Comparison of ENCODE assay signal across 21 cellular contexts in genomic region chr2:69677914-69678313, GRCh38.
"Had no signal": no experiment of that assay in that cellular context is flagged by ENCODE, and none has a peak within 500 bp of the region (broad histone marks: within the 10 kb centered on the region; RNA-seq: fewer than 3 reads in every experiment).

No MANE protein-coding gene starts in this region.

- H3K27ac ChIP-seq: heart left ventricle, left ventricle myocardium inferior, spleen, upper lobe of right lung had no signal

- H3K36me3 ChIP-seq: heart left ventricle, left ventricle myocardium inferior, spleen, upper lobe of right lung had no signal

- H3K27me3 Mint-ChIP-seq: brain; central memory CD8-positive, alpha-beta T cell; natural killer cell treated with Interleukin-12 subunit alpha and Interleukin-12 subunit beta and Interleukin-15 and Interleukin-18, amount 100 ng/mL, for 72 hours had no signal

- ATAC-seq: heart left ventricle; natural killer cell treated with Interleukin-12 subunit alpha and Interleukin-12 subunit beta and Interleukin-15 and Interleukin-18, amount 100 ng/mL, for 72 hours; sciatic nerve; SK-N-SH treated with all-trans-retinoic acid at 6 μM for 48 hours; upper lobe of right lung had no signal

- H3K4me1 Mint-ChIP-seq: brain had no signal

- H3K9me3 Mint-ChIP-seq: activated B cell treated with CpG ODN at 0.5 μM for 24 hours; central memory CD8-positive, alpha-beta T cell; natural killer cell treated with Interleukin-12 subunit alpha and Interleukin-12 subunit beta and Interleukin-15 and Interleukin-18, amount 100 ng/mL, for 72 hours; T-helper 1 cell treated with Interleukin-12 subunit alpha and Interleukin-12 subunit beta and Interleukin-4 antibody, amounts not matched to agents 30 μg/mL and 1 μg/mL, for 36 hours had no signal

- H3K27ac Mint-ChIP-seq: activated B cell treated with CpG ODN at 0.5 μM for 24 hours; brain; natural killer cell treated with Interleukin-12 subunit alpha and Interleukin-12 subunit beta and Interleukin-15 and Interleukin-18, amount 100 ng/mL, for 72 hours; T-helper 1 cell treated with Interleukin-12 subunit alpha and Interleukin-12 subunit beta and Interleukin-4 antibody, amounts not matched to agents 30 μg/mL and 1 μg/mL, for 36 hours had no signal

- H3K36me3 Mint-ChIP-seq: brain; natural killer cell treated with Interleukin-12 subunit alpha and Interleukin-12 subunit beta and Interleukin-15 and Interleukin-18, amount 100 ng/mL, for 72 hours had no signal

- H3K27me3 ChIP-seq: heart left ventricle, spleen, upper lobe of right lung had no signal

- H3K4me3 ChIP-seq: heart left ventricle, left ventricle myocardium inferior, spleen, upper lobe of right lung had no signal

- H3K4me3 Mint-ChIP-seq: activated B cell treated with CpG ODN at 0.5 μM for 24 hours; brain; central memory CD8-positive, alpha-beta T cell; natural killer cell treated with Interleukin-12 subunit alpha and Interleukin-12 subunit beta and Interleukin-15 and Interleukin-18, amount 100 ng/mL, for 72 hours; T-helper 1 cell treated with Interleukin-12 subunit alpha and Interleukin-12 subunit beta and Interleukin-4 antibody, amounts not matched to agents 30 μg/mL and 1 μg/mL, for 36 hours had no signal

- DNase-seq: activated B cell treated with CpG ODN at 0.5 μM for 24 hours; activated naive CD4-positive, alpha-beta T cell; activated T-cell treated with anti-CD3 and anti-CD28 coated beads for 4 hours; amniotic stem cell; cortex of kidney; effector CD8-positive, alpha-beta T cell; heart left ventricle; islet precursor cell; left ventricle myocardium inferior; mesenchymal stem cell; nucleus accumbens; spleen; stimulated activated CD4-positive, alpha-beta T cell treated with anti-CD3 and anti-CD28 coated beads, Interleukin-1b, Interleukin-23, amount 100 ng/mL, for 48 hours; stimulated activated naive CD4-positive, alpha-beta T cell; upper lobe of right lung had no signal

- H3K9me3 ChIP-seq: upper lobe of right lung had no signal
